Comparison of ENCODE assay signal across 8 cellular contexts in the genomic region with DNA sequence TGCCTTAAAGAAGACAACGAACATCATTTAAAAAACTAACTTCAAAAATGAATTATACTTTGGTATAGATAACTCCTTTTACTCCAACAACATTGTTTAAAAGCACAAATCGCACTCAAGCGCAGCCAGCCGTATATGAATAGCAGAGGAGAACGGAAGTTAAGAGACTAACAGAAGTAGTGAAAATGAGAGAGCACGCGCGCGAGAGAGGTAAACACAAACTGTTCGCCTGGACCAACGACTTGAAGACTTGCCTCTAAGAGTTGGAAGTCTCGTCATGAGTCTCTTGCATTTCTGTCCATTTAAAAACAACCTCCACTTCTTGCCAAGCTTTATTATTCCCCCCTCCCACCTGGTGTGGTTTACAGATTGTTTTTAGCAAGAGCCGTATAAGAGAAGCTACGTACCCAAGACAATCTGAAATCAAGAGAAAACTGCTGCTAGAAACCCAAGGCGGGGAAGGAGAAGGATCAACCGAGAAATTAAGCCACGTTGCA.
DNase-seq lines count a peak whose midpoint lies in the region; ATAC-seq lines count a peak whose summit lies in the region.

No MANE protein-coding gene starts in this region.

- H3K4me1 ChIP-seq in adipocyte (ENCODE audit: control insufficient read depth, insufficient read depth, low read length), result peaks cover 35% of the 10 kb centered on the region

- H3K36me3 ChIP-seq in adipocyte (ENCODE audit: control insufficient read depth, insufficient read depth, low read length, severe bottlenecking), result peaks cover 11% of the 10 kb centered on the region

- peak overlapping the region; percentile 100 for H3K4me3 ChIP-seq in adipocyte (ENCODE audit: low read length)

- peak overlapping the region; percentile 100 for H3K9ac ChIP-seq in adipocyte (ENCODE audit: low read length)

- H3K9me3 ChIP-seq in adipocyte (ENCODE audit: control insufficient read depth, low read length), result no peaks in the 10 kb centered on the region

- H3K27me3 ChIP-seq in adipocyte (replicated peaks; ENCODE audit: control insufficient read depth, insufficient read depth, low read length), result no peaks in the 10 kb centered on the region

- ATAC-seq in HG02610 (IDR thresholded peaks at IDR 0.05; ENCODE audit: unreplicated experiment) (peak; percentile 20), HG02588 (IDR thresholded peaks at IDR 0.05; ENCODE audit: unreplicated experiment) (no peak)

- DNase-seq in GF-D8 (lab: John Stamatoyannopoulos, UW) (peak; percentile 9), OCI-M1 (lab: John Stamatoyannopoulos, UW) (peak; percentile 70), adipocyte (ENCODE audit: low read depth) (peak; percentile 78), inferior parietal cortex (ENCODE audit: extremely low spot score) (peak; percentile 30), retina (no peak)
- peak in 2 of 3 donors; percentile 6 to 24 for DNase-seq in stimulated activated CD4-positive, alpha-beta T cell treated with anti-CD3 and anti-CD28 coated beads, TNF-alpha, amount 100 ng/mL, for 48 hours (ENCODE audit: low read depth in 3 of 3)
